14 cellular contexts compared by ENCODE assay signal in the genomic region with DNA sequence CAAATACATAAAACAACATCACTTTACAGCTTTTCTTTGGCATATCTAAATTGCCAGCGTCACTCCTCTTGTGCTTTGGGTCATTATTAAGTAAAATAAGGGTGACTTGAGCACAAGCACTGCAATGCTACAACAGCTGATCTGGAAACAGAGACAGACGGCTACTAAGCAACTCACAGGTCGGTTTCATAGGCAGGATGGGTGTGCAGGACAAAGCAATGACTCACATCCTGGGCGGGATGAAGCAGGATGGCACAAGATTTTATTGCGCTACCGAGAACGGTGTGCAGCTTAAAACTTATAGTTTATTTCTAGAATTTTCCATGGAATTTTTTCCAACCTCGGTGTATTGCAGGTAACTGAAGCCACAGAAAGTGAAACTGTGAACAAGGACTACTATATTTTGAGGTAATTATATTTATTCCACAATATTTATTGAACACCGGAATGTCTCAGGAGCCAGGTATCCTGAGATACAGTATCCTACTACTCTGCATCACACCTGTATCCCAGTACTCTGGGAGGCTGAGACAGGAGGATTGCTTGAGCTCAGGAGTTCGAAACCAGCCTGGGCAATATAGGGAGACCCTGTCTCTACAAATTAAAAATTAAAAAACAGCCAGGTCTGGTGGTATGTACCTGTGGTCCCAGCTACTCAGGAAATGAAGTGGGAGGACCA.
DNase-seq lines count a peak whose midpoint lies in the region; TF ChIP-seq lines count a peak whose summit lies in the region.
"Had no signal": no experiment of that assay in that cellular context is flagged by ENCODE, and none has a peak within 500 bp of the region (broad histone marks: within the 10 kb centered on the region; RNA-seq: fewer than 3 reads in every experiment).

No MANE protein-coding gene starts in this region.

- H4K20me1 ChIP-seq in PC-9 (ENCODE audit: insufficient read depth): no peaks in the 10 kb centered on the region

- H3K79me2 ChIP-seq in PC-9 (ENCODE audit: low read depth) (no peaks in the 10 kb centered on the region), parathyroid adenoma (peaks cover 2% of the 10 kb centered on the region)

- H3K4me3 ChIP-seq in PC-9: no peak overlapping the region
- H3K4me3 ChIP-seq in parathyroid adenoma (ENCODE audit: low read depth, low read length): no peak overlapping the region
- H3K4me3 ChIP-seq: Peyer's patch had no signal

- no peak for TF ChIP-seq CTCF in PC-9 (conservative IDR thresholded peaks at IDR 0.05)
- no peak for TF ChIP-seq CTCF in parathyroid adenoma (IDR thresholded peaks at IDR 0.05)

- DNase-seq in H4 (ENCODE audit: low spot score): peak; percentile 89
- DNase-seq in PC-9: peak in 1 of 2 experiments; percentile 53
- DNase-seq in fibroblast of gingiva (ENCODE audit: low read depth): peak; percentile 38
- no peak for DNase-seq in NCI-H1105 (lab: John Stamatoyannopoulos, UW)
- DNase-seq in activated CD4-positive, alpha-beta T cell treated with anti-CD3 and anti-CD28 coated beads, Interleukin-2, amount 50 U/mL, for 4 hours: no peak
- DNase-seq in RPMI8226: no peak
- DNase-seq in activated T-cell treated with anti-CD3 and anti-CD28 coated beads, Interleukin-2, amount 50 U/mL, for 48 hours: no peak
- DNase-seq: activated CD4-positive, alpha-beta T cell treated with anti-CD3 and anti-CD28 coated beads for 48 hours; DMS 273 treated with DMSO at 0.1 percent for 48 hours; erythroblast; NCI-H187; stimulated activated CD4-positive, alpha-beta T cell treated with anti-CD3 and anti-CD28 coated beads, Interleukin-15, amount 100 ng/mL, for 24 hours had no signal

- intact Hi-C loops in PC-9 (cut with micrococcal nuclease; ENCODE audit: unreplicated experiment): no loop called here

- H3K27me3 ChIP-seq in PC-9 (ENCODE audit: insufficient read depth, low read depth): no peaks in the 10 kb centered on the region
- H3K27me3 ChIP-seq in parathyroid adenoma (ENCODE audit: control insufficient read depth, insufficient read depth, low read length): no peaks in the 10 kb centered on the region
- H3K27me3 ChIP-seq: Peyer's patch had no signal

- TSS peak; percentile 73 for BruUV-seq in PC-9 (replicated peaks; lab: Mats Ljungman, UMichigan)

- H3K9me2 ChIP-seq in PC-9 (ENCODE audit: insufficient read depth): no peaks in the 10 kb centered on the region

- POLR2A ChIA-PET in PC-9 (lab: Charles Lee; ENCODE audit: unreplicated experiment): interaction anchor here (0.5 to 0.6 kb wide), 2 partner anchors 77 to 249 kb away, joined by 4 to 7 read pairs; no protein-coding TSS in a partner anchor

- no peaks in the 10 kb centered on the region for H3K36me3 ChIP-seq in PC-9 (ENCODE audit: low read depth)
- no peaks in the 10 kb centered on the region for H3K36me3 ChIP-seq in parathyroid adenoma (ENCODE audit: control insufficient read depth, insufficient read depth, low read length)
- H3K36me3 ChIP-seq: Peyer's patch had no signal

- CTCF ChIA-PET in PC-9 (lab: Charles Lee): no interaction called here

- H3K27ac ChIP-seq in PC-9 (no peak overlapping the region), parathyroid adenoma (peak overlapping the region; percentile 19)
- H3K27ac ChIP-seq: Peyer's patch had no signal

- H3K9ac ChIP-seq in parathyroid adenoma: no peak overlapping the region

- no peaks in the 10 kb centered on the region for H3F3A ChIP-seq in PC-9 (ENCODE audit: insufficient read depth, low read depth)

- H3K9me3 ChIP-seq in PC-9 (ENCODE audit: insufficient read depth, low read depth) (no peaks in the 10 kb centered on the region; the same call in 1 of the 2 replicates), parathyroid adenoma (ENCODE audit: control insufficient read depth, low read length) (no peaks in the 10 kb centered on the region)
- H3K9me3 ChIP-seq: Peyer's patch had no signal

- no peak overlapping the region for H3K4me2 ChIP-seq in PC-9
- no peak overlapping the region for H3K4me2 ChIP-seq in parathyroid adenoma (ENCODE audit: low read length)

- H2AFZ ChIP-seq in PC-9 (no peak overlapping the region), parathyroid adenoma (no peak overlapping the region)

- H3K4me1 ChIP-seq in PC-9 (replicated peaks; ENCODE audit: insufficient read depth) (no peaks in the 10 kb centered on the region), parathyroid adenoma (no peaks in the 10 kb centered on the region)
- H3K4me1 ChIP-seq: Peyer's patch had no signal

Comparison
In these comparisons a context has a peak if more than half of its experiments do, and no peak if none do; other contexts are left out.
1. DNase-seq: peak in H4 (single experiment) and fibroblast of gingiva (single experiment); none in NCI-H1105 (single experiment), activated CD4-positive, alpha-beta T cell treated with anti-CD3 and anti-CD28 coated beads, Interleukin-2, amount 50 U/mL, for 4 hours (0 of 2), RPMI8226 (single experiment) and activated T-cell treated with anti-CD3 and anti-CD28 coated beads, Interleukin-2, amount 50 U/mL, for 48 hours (0 of 2).